9 cellular contexts compared by ENCODE assay signal in the genomic region with DNA sequence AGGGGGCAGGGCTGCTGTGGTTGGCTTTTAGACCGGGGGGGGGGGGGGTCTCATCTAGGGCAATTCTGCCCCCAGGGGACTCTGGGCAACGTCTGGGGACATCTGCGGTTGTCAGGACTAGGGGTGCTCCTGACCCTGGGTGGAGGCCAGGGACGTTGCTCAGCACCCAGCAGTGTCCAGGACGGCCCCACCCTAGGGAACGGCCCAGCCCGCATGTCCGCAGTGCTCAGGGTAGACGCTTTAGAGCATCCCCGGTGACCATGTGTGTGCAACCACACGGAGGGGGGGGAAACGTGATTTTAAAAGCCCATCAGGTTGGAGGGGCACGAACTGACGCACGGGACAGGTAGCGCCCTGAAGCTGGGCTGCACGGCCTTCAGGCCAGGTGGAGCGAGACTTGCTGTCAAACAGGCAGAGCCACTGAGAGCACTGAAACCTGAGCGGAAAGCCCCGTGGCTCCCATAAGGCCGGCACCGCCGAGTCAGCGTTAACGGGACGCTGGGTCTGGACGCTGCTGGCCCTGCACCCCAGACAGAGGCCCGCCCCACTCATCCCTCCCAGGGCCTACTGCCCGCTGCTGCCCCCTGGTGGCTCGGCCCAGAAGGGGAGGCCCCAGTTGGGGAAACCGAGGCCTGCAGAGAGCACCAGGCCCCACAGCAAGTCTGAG. TPM values are rescaled to one million over a fixed set of nuclear protein-coding genes. Genes with fewer than 3 reads are reported as not detected.
DNase-seq lines count a peak whose midpoint lies in the region; ATAC-seq and TF ChIP-seq lines count a peak whose summit lies in the region.
"Had no signal": no experiment of that assay in that cellular context is flagged by ENCODE, and none has a peak within 500 bp of the region (broad histone marks: within the 10 kb centered on the region; RNA-seq: fewer than 3 reads in every experiment).

No MANE protein-coding gene starts in this region.

- peaks cover 0 to 37% of the 10 kb centered on the region in 2 experiments; a peak in 2 of 3 replicates for H3K36me3 ChIP-seq in HEK293 (ENCODE audit: control insufficient read depth in 2 of 2, insufficient read depth in 1 of 2, low read length in 2 of 2)

- peaks cover 2% of the 10 kb centered on the region; the same call in 1 of the 2 replicates for H3K4me1 ChIP-seq in HEK293 (ENCODE audit: control insufficient read depth, insufficient read depth, low read length)
- H3K4me1 ChIP-seq: HAP-1 had no signal

- POLR2A ChIA-PET in HEK293 (lab: Yijun Ruan, JAX): interaction anchor here (0.6 kb wide), 1 partner anchor 28 kb away, joined by 4 read pairs; no protein-coding TSS in a partner anchor

- no peak overlapping the region for H3K27ac Mint-ChIP-seq in stimulated activated effector memory CD8-positive, alpha-beta T cell treated with anti-CD3 and anti-CD28 coated beads, Interleukin-12 subunit alpha, Interleukin-12 subunit beta, amount 100 ng/mL, for 72 hours

- H3K9me3 ChIP-seq in HEK293 (ENCODE audit: control insufficient read depth, insufficient read depth, low read depth, low read length): no peaks in the 10 kb centered on the region
- H3K9me3 ChIP-seq: HAP-1 had no signal

- H3K36me3 Mint-ChIP-seq in stimulated activated effector memory CD8-positive, alpha-beta T cell treated with anti-CD3 and anti-CD28 coated beads, Interleukin-12 subunit alpha, Interleukin-12 subunit beta, amount 100 ng/mL, for 72 hours: peaks cover 34% of the 10 kb centered on the region

- no peaks in the 10 kb centered on the region for H3K9me3 Mint-ChIP-seq in stimulated activated effector memory CD8-positive, alpha-beta T cell treated with anti-CD3 and anti-CD28 coated beads, Interleukin-12 subunit alpha, Interleukin-12 subunit beta, amount 100 ng/mL, for 72 hours

- CTCF ChIA-PET in HEK293 (lab: Yijun Ruan, JAX): interaction anchor here (0.6 to 1.1 kb wide), 5 partner anchors 10 to 319 kb away, joined by 3 to 6 read pairs (median 3); no protein-coding TSS in a partner anchor

- no peak overlapping the region for H3K4me3 Mint-ChIP-seq in stimulated activated effector memory CD8-positive, alpha-beta T cell treated with anti-CD3 and anti-CD28 coated beads, Interleukin-12 subunit alpha, Interleukin-12 subunit beta, amount 100 ng/mL, for 72 hours

- H3K4me1 Mint-ChIP-seq in stimulated activated effector memory CD8-positive, alpha-beta T cell treated with anti-CD3 and anti-CD28 coated beads, Interleukin-12 subunit alpha, Interleukin-12 subunit beta, amount 100 ng/mL, for 72 hours: peaks cover 7% of the 10 kb centered on the region

- H3K27ac ChIP-seq in HEK293 (ENCODE audit: extremely low read depth, low read depth, low read length) (no peak overlapping the region), coronary artery (peak overlapping the region in 1 of 2 donors; percentile 74)

- DNase-seq in AG20443 (ENCODE audit: low spot score): peak; percentile 97
- DNase-seq in activated CD4-positive, alpha-beta T cell treated with anti-CD3 and anti-CD28 coated beads for 1 hour: peak; percentile 31
- no peak for DNase-seq in coronary artery (ENCODE audit: low spot score)
- DNase-seq in lung microvascular endothelial cell (ENCODE audit: low read depth in 2 of 2): peak; percentile 58 to 77
- peak; percentile 58 to 78 for DNase-seq in stimulated activated effector memory CD8-positive, alpha-beta T cell treated with anti-CD3 and anti-CD28 coated beads, Interleukin-12 subunit alpha, Interleukin-12 subunit beta, amount 100 ng/mL, for 72 hours (ENCODE audit: low spot score in 2 of 2)

- peak; percentile 73 for ATAC-seq in stimulated activated effector memory CD8-positive, alpha-beta T cell treated with anti-CD3 and anti-CD28 coated beads, Interleukin-12 subunit alpha, Interleukin-12 subunit beta, amount 100 ng/mL, for 72 hours
- ATAC-seq in GM18502 (IDR thresholded peaks at IDR 0.05; ENCODE audit: poor library complexity, unreplicated experiment) (no peak), HG02623 (IDR thresholded peaks at IDR 0.05; ENCODE audit: unreplicated experiment) (no peak)

- no peak overlapping the region for H3K4me3 ChIP-seq in HEK293 (ENCODE audit: low read depth, low read length)
- H3K4me3 ChIP-seq in coronary artery: peak overlapping the region; percentile 39
- H3K4me3 ChIP-seq: HAP-1 had no signal

- TF ChIP-seq CTCF in HEK293 (tag by site-specific recombination; IDR thresholded peaks at IDR 0.05) (peak; percentile 85), coronary artery (IDR thresholded peaks at IDR 0.05) (peak; percentile 98)

TF ChIP-seq in HEK293, 187 proteins besides CTCF, POLR2A, EP300 and RAD21 (continues in another document):
- TF ChIP-seq ZNF514 (tag by site-specific recombination; IDR thresholded peaks at IDR 0.05): no peak
- TF ChIP-seq, protein P1, sequence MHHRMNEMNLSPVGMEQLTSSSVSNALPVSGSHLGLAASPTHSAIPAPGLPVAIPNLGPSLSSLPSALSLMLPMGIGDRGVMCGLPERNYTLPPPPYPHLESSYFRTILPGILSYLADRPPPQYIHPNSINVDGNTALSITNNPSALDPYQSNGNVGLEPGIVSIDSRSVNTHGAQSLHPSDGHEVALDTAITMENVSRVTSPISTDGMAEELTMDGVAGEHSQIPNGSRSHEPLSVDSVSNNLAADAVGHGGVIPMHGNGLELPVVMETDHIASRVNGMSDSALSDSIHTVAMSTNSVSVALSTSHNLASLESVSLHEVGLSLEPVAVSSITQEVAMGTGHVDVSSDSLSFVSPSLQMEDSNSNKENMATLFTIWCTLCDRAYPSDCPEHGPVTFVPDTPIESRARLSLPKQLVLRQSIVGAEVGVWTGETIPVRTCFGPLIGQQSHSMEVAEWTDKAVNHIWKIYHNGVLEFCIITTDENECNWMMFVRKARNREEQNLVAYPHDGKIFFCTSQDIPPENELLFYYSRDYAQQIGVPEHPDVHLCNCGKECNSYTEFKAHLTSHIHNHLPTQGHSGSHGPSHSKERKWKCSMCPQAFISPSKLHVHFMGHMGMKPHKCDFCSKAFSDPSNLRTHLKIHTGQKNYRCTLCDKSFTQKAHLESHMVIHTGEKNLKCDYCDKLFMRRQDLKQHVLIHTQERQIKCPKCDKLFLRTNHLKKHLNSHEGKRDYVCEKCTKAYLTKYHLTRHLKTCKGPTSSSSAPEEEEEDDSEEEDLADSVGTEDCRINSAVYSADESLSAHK (tag by site-specific recombination; IDR thresholded peaks at IDR 0.05): no peak
- TF ChIP-seq PRDM6 (tag by site-specific recombination; IDR thresholded peaks at IDR 0.05): no peak
- TF ChIP-seq, protein P2, sequence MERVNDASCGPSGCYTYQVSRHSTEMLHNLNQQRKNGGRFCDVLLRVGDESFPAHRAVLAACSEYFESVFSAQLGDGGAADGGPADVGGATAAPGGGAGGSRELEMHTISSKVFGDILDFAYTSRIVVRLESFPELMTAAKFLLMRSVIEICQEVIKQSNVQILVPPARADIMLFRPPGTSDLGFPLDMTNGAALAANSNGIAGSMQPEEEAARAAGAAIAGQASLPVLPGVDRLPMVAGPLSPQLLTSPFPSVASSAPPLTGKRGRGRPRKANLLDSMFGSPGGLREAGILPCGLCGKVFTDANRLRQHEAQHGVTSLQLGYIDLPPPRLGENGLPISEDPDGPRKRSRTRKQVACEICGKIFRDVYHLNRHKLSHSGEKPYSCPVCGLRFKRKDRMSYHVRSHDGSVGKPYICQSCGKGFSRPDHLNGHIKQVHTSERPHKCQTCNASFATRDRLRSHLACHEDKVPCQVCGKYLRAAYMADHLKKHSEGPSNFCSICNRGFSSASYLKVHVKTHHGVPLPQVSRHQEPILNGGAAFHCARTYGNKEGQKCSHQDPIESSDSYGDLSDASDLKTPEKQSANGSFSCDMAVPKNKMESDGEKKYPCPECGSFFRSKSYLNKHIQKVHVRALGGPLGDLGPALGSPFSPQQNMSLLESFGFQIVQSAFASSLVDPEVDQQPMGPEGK (tag by site-specific recombination; IDR thresholded peaks at IDR 0.05): peak; percentile 53; the same call in 1 of the 2 replicates
- no peak for TF ChIP-seq YY2 (tag by site-specific recombination; IDR thresholded peaks at IDR 0.05)
- TF ChIP-seq ZNF48 (tag by site-specific recombination; IDR thresholded peaks at IDR 0.05): no peak
- no peak for TF ChIP-seq ZFP3 (tag by site-specific recombination; IDR thresholded peaks at IDR 0.05; ENCODE audit: low read depth)
- TF ChIP-seq SETDB1 (IDR thresholded peaks at IDR 0.05; ENCODE audit: insufficient read length, low read length): no peak
- TF ChIP-seq MYNN (tag by site-specific recombination; IDR thresholded peaks at IDR 0.05; ENCODE audit: borderline replicate concordance): no peak
- TF ChIP-seq GLIS1 (tag by site-specific recombination; IDR thresholded peaks at IDR 0.05): peak; percentile 65
- no peak for TF ChIP-seq ZNF2 (tag by site-specific recombination; IDR thresholded peaks at IDR 0.05)
- no peak for TF ChIP-seq ZNF433 (tag by site-specific recombination; IDR thresholded peaks at IDR 0.05; ENCODE audit: low read depth)
- TF ChIP-seq ZSCAN18 (tag by site-specific recombination; IDR thresholded peaks at IDR 0.05): no peak

RNA-seq across cellular contexts. Expression of gene CACTIN, which starts 8.3 kb away (rescaled TPM):
- total RNA-seq in lung microvascular endothelial cell: 15.3 and 21.6 TPM in 2 replicates

RNA-seq across cellular contexts. Expression of gene TBXA2R, which starts 11.6 kb away (rescaled TPM):
- 0.99 and 1.5 TPM in 2 replicates for total RNA-seq in lung microvascular endothelial cell

RNA-seq across cellular contexts. Expression of gene GIPC3, which starts 33.0 kb away (rescaled TPM):
- 0.20 and 0.65 TPM in 2 replicates for total RNA-seq in lung microvascular endothelial cell

RNA-seq across cellular contexts. Expression of gene HMG20B, which starts 45.5 kb away (rescaled TPM):
- 59.1 and 60.5 TPM in 2 replicates for total RNA-seq in lung microvascular endothelial cell
